Comparison of ENCODE assay signal across 28 cellular contexts in the genomic region with DNA sequence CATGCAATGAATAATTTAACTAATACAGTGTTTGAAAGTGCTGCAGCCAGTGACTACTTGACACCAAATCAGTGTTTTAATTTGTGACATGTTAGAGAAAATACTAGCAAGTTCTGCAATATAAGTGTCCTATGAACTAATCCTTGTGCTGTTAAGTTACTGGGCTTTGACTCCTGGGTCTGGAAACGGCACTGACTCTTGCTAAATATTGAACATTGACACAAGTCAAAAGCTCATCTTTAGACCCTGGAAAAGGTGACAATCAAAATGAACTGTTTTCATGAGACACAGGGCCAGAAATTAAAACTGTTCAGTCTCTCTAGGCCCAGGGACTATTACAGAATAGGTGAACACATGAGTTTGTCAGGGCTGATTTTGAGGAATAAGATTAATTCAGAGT.
"Had no signal": no experiment of that assay in that cellular context is flagged by ENCODE, and none has a peak within 500 bp of the region (broad histone marks: within the 10 kb centered on the region; RNA-seq: fewer than 3 reads in every experiment).

No MANE protein-coding gene starts in this region.

- ATAC-seq: natural killer cell; psoas muscle; right cardiac atrium; sciatic nerve; stimulated activated memory B cell treated with anti-CD40 and anti-IgM and Interleukin-4, amounts not matched to agents 10 μg/mL and 1 μg/mL and 100 μg/mL, for 72 hours; stimulated activated naive CD8-positive, alpha-beta T cell treated with anti-CD3 and anti-CD28 coated beads, Interleukin-15, amount 100 ng/mL, for 72 hours; stimulated activated naive CD8-positive, alpha-beta T cell treated with anti-CD3 and anti-CD28 coated beads, Interleukin-15, Interleukin-2, amounts not matched to agents 100 U/mL and 50 U/mL, for 24 hours; upper lobe of right lung had no signal

- H3K27ac ChIP-seq: neural progenitor cell, ovary, parathyroid adenoma, psoas muscle, skin epidermis, spleen, suprapubic skin, testis, tibial artery, transverse colon, upper lobe of right lung, uterus had no signal

- H3K4me3 ChIP-seq: neural progenitor cell, ovary, psoas muscle, skin epidermis, smooth muscle cell, spleen, suprapubic skin, testis, tibial artery, transverse colon, upper lobe of right lung, uterus had no signal

- DNase-seq: natural killer cell; occipital lobe; ovary; posterior cingulate gyrus; psoas muscle; right cardiac atrium; spleen; stimulated activated CD4-positive, alpha-beta T cell treated with anti-CD3 and anti-CD28 coated beads, Interleukin-12 subunit alpha, Interleukin-12 subunit beta, amount 100 ng/mL, for 4 hours; stimulated activated CD4-positive, alpha-beta T cell treated with anti-CD3 and anti-CD28 coated beads, Interleukin-1b, Interleukin-23, amount 100 ng/mL, for 48 hours; stimulated activated CD4-positive, alpha-beta T cell treated with anti-CD3 and anti-CD28 coated beads, Interleukin-4, amount 100 ng/mL, for 1 hour; stimulated activated CD4-positive, alpha-beta T cell treated with anti-CD3 and anti-CD28 coated beads, Interleukin-4, amount 100 ng/mL, for 4 hours; stimulated activated CD8-positive, alpha-beta memory T cell treated with anti-CD3 and anti-CD28 coated beads, Interleukin-4, amount 100 ng/mL, for 48 hours; stimulated activated naive CD4-positive, alpha-beta T cell; stimulated activated naive CD8-positive, alpha-beta T cell treated with anti-CD3 and anti-CD28 coated beads, Interleukin-15, amount 100 ng/mL, for 72 hours; stimulated activated naive CD8-positive, alpha-beta T cell treated with anti-CD3 and anti-CD28 coated beads, Interleukin-15, Interleukin-2, amounts not matched to agents 100 U/mL and 50 U/mL, for 24 hours; substantia nigra; testis; tibial artery; transverse colon; upper lobe of right lung; uterus had no signal

- H3K4me1 ChIP-seq: neural progenitor cell, parathyroid adenoma, psoas muscle, spleen, suprapubic skin, testis, tibial artery, transverse colon, upper lobe of right lung, uterus had no signal

- H3K9ac ChIP-seq: neural progenitor cell, parathyroid adenoma had no signal

- H3K27me3 ChIP-seq: neural progenitor cell, ovary, spleen, suprapubic skin, testis, tibial artery, transverse colon, upper lobe of right lung, uterus had no signal

- H3K9me3 ChIP-seq: ovary, psoas muscle, suprapubic skin, testis, tibial artery, transverse colon, upper lobe of right lung, uterus had no signal

- H3K36me3 ChIP-seq: neural progenitor cell, ovary, spleen, suprapubic skin, tibial artery, transverse colon, upper lobe of right lung, uterus had no signal
